Comparison of ENCODE assay signal across 1 cellular context in the genomic region with DNA sequence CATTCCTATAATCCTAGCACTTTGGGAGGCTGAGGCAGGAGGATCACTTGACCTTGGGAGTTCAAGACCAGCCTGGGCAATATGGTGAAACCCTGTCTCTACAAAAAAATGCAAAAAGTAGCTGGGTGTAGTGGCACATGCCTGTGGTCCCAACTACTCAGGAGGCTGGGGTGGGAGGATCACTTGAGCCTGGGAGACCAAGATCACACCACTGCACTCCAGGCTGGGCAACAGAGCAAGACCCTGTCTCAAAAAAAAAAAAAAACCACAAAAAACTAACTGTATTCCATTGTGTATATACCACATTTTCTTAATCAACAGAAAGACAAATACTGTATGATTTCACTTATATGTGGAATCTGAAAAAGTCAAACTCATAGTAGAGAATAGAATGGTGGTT. TPM values are rescaled to one million over a fixed set of nuclear protein-coding genes. Genes with fewer than 3 reads are reported as not detected.
"Had no signal": no experiment of that assay in that cellular context is flagged by ENCODE, and none has a peak within 500 bp of the region (broad histone marks: within the 10 kb centered on the region; RNA-seq: fewer than 3 reads in every experiment).

No MANE protein-coding gene starts in this region.

RNA-seq across cellular contexts. Expression of a gene that starts 57.0 kb away (rescaled TPM):
- polyA plus RNA-seq: naive thymus-derived CD4-positive, alpha-beta T cell had no signal
